ENCODE assay signal across 38 cellular contexts in genomic region chr3:165243597-165243996, GRCh38. TPM values are rescaled to one million over a fixed set of nuclear protein-coding genes. Genes with fewer than 3 reads are reported as not detected.
"Had no signal": no experiment of that assay in that cellular context is flagged by ENCODE, and none has a peak within 500 bp of the region (broad histone marks: within the 10 kb centered on the region; RNA-seq: fewer than 3 reads in every experiment).

No MANE protein-coding gene starts in this region.

- H3K36me3 ChIP-seq: MG63 had no signal

- H3K4me3 ChIP-seq: MG63 had no signal

- H3K27ac ChIP-seq: KMS-11 had no signal

- H3K27me3 ChIP-seq: MG63 had no signal

- H3K9ac ChIP-seq: KMS-11 had no signal

- DNase-seq: Karpas-422, Kasumi-1, KG1, MG63, MM.1S, MV-4-11, NCI-H1048, NCI-H1092, NCI-H1092 treated with DMSO at 0.1 percent for 48 hours, NCI-H1105, NCI-H1105 treated with DMSO at 0.1 percent for 48 hours, NCI-H1417, NCI-H1417 treated with DMSO at 0.1 percent for 48 hours, NCI-H1436, NCI-H1436 treated with DMSO at 0.1 percent for 48 hours, NCI-H146, NCI-H1694, NCI-H1694 treated with DMSO at 0.1 percent for 48 hours, NCI-H187, NCI-H187 treated with DMSO at 0.1 percent for 48 hours, NCI-H1930, NCI-H2029, NCI-H2029 treated with DMSO at 0.1 percent for 48 hours, NCI-H2081, NCI-H2081 treated with DMSO at 0.1 percent for 48 hours, NCI-H2107, NCI-H2171, NCI-H2171 treated with DMSO at 0.1 percent for 48 hours, NCI-H2227 treated with DMSO at 0.1 percent for 48 hours, NCI-H226, NCI-H345, NCI-H446, NCI-H446 treated with DMSO at 0.1 percent for 48 hours had no signal

- H3K9me3 ChIP-seq: MG63 had no signal

- H3K4me2 ChIP-seq: KMS-11 had no signal

RNA-seq across cellular contexts. Expression of gene SLITRK3, which starts 47.4 kb away (rescaled TPM):
- total RNA-seq: LHCN-M2, M059J, MCF 10A, NCI-H460 had no signal
